ENCODE assay signal across 23 cellular contexts in genomic region chr9:100756217-100756616, GRCh38.
DNase-seq lines count a peak whose midpoint lies in the region; ATAC-seq and TF ChIP-seq lines count a peak whose summit lies in the region.
"Had no signal": no experiment of that assay in that cellular context is flagged by ENCODE, and none has a peak within 500 bp of the region (broad histone marks: within the 10 kb centered on the region; RNA-seq: fewer than 3 reads in every experiment).

No MANE protein-coding gene starts in this region.

- DNase-seq in NCI-H146 treated with DMSO at 0.1 percent for 48 hours (lab: John Stamatoyannopoulos, UW; ENCODE audit: unreplicated experiment) (peak; percentile 80), NCI-H524 (lab: John Stamatoyannopoulos, UW) (peak; percentile 64 to 77), cerebellum (ENCODE audit: low spot score) (peak; percentile 18), CD14-positive monocyte (ENCODE audit: low spot score) (no peak), esophagus muscularis mucosa (ENCODE audit: extremely low spot score) (no peak)
- DNase-seq: activated CD8-positive, alpha-beta T cell treated with anti-CD3 and anti-CD28 coated beads, Interleukin-2, amount 10 ng/mL, durations not matched to agents 7 days and 5 days; activated naive CD8-positive, alpha-beta T cell treated with anti-CD3 and anti-CD28 coated beads for 36 hours; activated T-cell treated with anti-CD3 and anti-CD28 coated beads, Interleukin-2, amount 50 U/mL, for 48 hours; AML-193; Calu3; effector memory CD8-positive, alpha-beta T cell; GF-D8; glutamatergic neuron; H7; left lung; NCI-H526 treated with DMSO at 0.1 percent for 48 hours; stimulated activated CD4-positive, alpha-beta T cell treated with anti-CD3 and anti-CD28 coated beads, Interleukin-2, amount 100 ng/mL, for 48 hours; stimulated activated naive CD8-positive, alpha-beta T cell treated with anti-CD3 and anti-CD28 coated beads, Interleukin-15, amount 100 ng/mL, for 72 hours; T-helper 9 cell; transverse colon had no signal

- 67% methylated on average over 2 of the region's 2 CpGs for WGBS in esophagus muscularis mucosa

- no peak overlapping the region for H3K27ac ChIP-seq in esophagus muscularis mucosa (replicated peaks in 1 of 4)
- H3K27ac ChIP-seq: left lung, skin epidermis, transverse colon had no signal

- intact Hi-C loops in CD14-positive monocyte (cut with micrococcal nuclease), result no loop called here
- intact Hi-C loops in esophagus muscularis mucosa (cut with DNase I), result no loop called here

- H3K27me3 Mint-ChIP-seq in CD14-positive monocyte (ENCODE audit: low read depth in 3 of 3), result peaks cover 0 to 2% (median 1%) of the 10 kb centered on the region in 3 donors

- no peak overlapping the region for H3K27ac Mint-ChIP-seq in CD14-positive monocyte
- H3K27ac Mint-ChIP-seq: activated CD8-positive, alpha-beta T cell treated with anti-CD3 and anti-CD28 coated beads, Interleukin-2, amount 10 ng/mL, durations not matched to agents 7 days and 5 days; activated naive CD8-positive, alpha-beta T cell treated with anti-CD3 and anti-CD28 coated beads for 36 hours; effector memory CD8-positive, alpha-beta T cell; stimulated activated naive CD8-positive, alpha-beta T cell treated with anti-CD3 and anti-CD28 coated beads, Interleukin-15, amount 100 ng/mL, for 72 hours had no signal

- no peak for TF ChIP-seq POLR2A in esophagus muscularis mucosa (IDR thresholded peaks at IDR 0.05; ENCODE audit: low read depth)

- no peak for TF ChIP-seq CTCF in CD14-positive monocyte (IDR thresholded peaks at IDR 0.05)
- no peak for TF ChIP-seq CTCF in esophagus muscularis mucosa (IDR thresholded peaks at IDR 0.05)

- no peaks in the 10 kb centered on the region for H3K36me3 ChIP-seq in esophagus muscularis mucosa
- H3K36me3 ChIP-seq: left lung, transverse colon had no signal

- no peak for ATAC-seq in GM19452 (IDR thresholded peaks at IDR 0.05; ENCODE audit: unreplicated experiment)
- ATAC-seq: activated CD8-positive, alpha-beta T cell treated with anti-CD3 and anti-CD28 coated beads, Interleukin-2, amount 10 ng/mL, durations not matched to agents 7 days and 5 days; effector memory CD8-positive, alpha-beta T cell; left lung; stimulated activated naive CD8-positive, alpha-beta T cell treated with anti-CD3 and anti-CD28 coated beads, Interleukin-15, amount 100 ng/mL, for 72 hours had no signal

- H3K9me3 Mint-ChIP-seq in CD14-positive monocyte, result peaks cover 0 to 20% (median 8%) of the 10 kb centered on the region in 7 donors
- H3K9me3 Mint-ChIP-seq: stimulated activated naive CD8-positive, alpha-beta T cell treated with anti-CD3 and anti-CD28 coated beads, Interleukin-15, amount 100 ng/mL, for 72 hours had no signal

- no peaks in the 10 kb centered on the region for H3K9me3 ChIP-seq in esophagus muscularis mucosa

- no peaks in the 10 kb centered on the region for H3K36me3 Mint-ChIP-seq in CD14-positive monocyte
- H3K36me3 Mint-ChIP-seq: activated naive CD8-positive, alpha-beta T cell treated with anti-CD3 and anti-CD28 coated beads for 36 hours had no signal

- no peaks in the 10 kb centered on the region for H3K27me3 ChIP-seq in esophagus muscularis mucosa
- H3K27me3 ChIP-seq: left lung, transverse colon had no signal

- H3K4me1 ChIP-seq in esophagus muscularis mucosa, result no peaks in the 10 kb centered on the region
- H3K4me1 ChIP-seq: left lung, transverse colon had no signal

- H3K4me3 Mint-ChIP-seq in CD14-positive monocyte, result no peak overlapping the region
- H3K4me3 Mint-ChIP-seq: activated CD8-positive, alpha-beta T cell treated with anti-CD3 and anti-CD28 coated beads, Interleukin-2, amount 10 ng/mL, durations not matched to agents 7 days and 5 days; activated naive CD8-positive, alpha-beta T cell treated with anti-CD3 and anti-CD28 coated beads for 36 hours; effector memory CD8-positive, alpha-beta T cell; stimulated activated naive CD8-positive, alpha-beta T cell treated with anti-CD3 and anti-CD28 coated beads, Interleukin-15, amount 100 ng/mL, for 72 hours had no signal

- TF ChIP-seq RAD21 in Ishikawa (IDR thresholded peaks at IDR 0.05; ENCODE audit: low read depth), result no peak

- H3K4me1 Mint-ChIP-seq in CD14-positive monocyte, result no peaks in the 10 kb centered on the region
- H3K4me1 Mint-ChIP-seq: activated naive CD8-positive, alpha-beta T cell treated with anti-CD3 and anti-CD28 coated beads for 36 hours; stimulated activated naive CD8-positive, alpha-beta T cell treated with anti-CD3 and anti-CD28 coated beads, Interleukin-15, amount 100 ng/mL, for 72 hours had no signal

- no peak overlapping the region for H3K4me3 ChIP-seq in esophagus muscularis mucosa
- H3K4me3 ChIP-seq: left lung, skin epidermis, transverse colon had no signal

- no peak for TF ChIP-seq EP300 in Ishikawa (IDR thresholded peaks at IDR 0.05; ENCODE audit: borderline replicate concordance)
- no peak for TF ChIP-seq EP300 in esophagus muscularis mucosa (IDR thresholded peaks at IDR 0.05)

TF ChIP-seq in Ishikawa, 13 proteins besides CTCF, POLR2A, EP300 and RAD21:
- 0 out of 2 replicates have a peak, but pooled peaks have one; percentile 15 for TF ChIP-seq NFIC (IDR thresholded peaks at IDR 0.05)
- TF ChIP-seq CREB1 (IDR thresholded peaks at IDR 0.05; ENCODE audit: low read depth), result no peak

Comparison
In these comparisons a context has a peak if more than half of its experiments do, and no peak if none do; other contexts are left out.
1. DNase-seq: peak in NCI-H146 treated with DMSO at 0.1 percent for 48 hours (single experiment), NCI-H524 (2 of 2) and cerebellum (single experiment); none in CD14-positive monocyte (single experiment) and esophagus muscularis mucosa (single experiment).